1 cellular context compared by ENCODE assay signal in the genomic region with DNA sequence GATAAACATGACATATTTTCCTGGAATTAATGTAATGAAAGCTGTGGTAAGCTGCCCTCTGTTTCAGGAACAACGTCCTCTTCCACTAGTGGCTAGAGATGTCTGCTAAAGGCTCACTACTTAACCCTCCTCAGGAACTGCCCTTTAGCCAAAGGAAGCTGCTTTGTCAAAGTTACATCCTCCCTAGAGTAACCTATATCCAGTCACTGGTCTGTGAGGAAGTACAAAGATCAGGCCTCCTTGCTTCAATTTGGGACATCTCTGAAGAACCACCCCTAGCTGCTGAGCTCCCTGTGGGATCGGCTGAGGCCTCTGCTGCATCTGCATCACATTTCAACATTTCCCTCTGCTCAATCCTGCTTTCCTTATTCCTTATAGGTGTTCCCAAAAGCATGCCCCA.
TF ChIP-seq lines count a peak whose summit lies in the region.

No MANE protein-coding gene starts in this region.

TF ChIP-seq in K562, 482 proteins besides CTCF, POLR2A, EP300 and RAD21 (continued from another document):
- TF ChIP-seq, protein P1, sequence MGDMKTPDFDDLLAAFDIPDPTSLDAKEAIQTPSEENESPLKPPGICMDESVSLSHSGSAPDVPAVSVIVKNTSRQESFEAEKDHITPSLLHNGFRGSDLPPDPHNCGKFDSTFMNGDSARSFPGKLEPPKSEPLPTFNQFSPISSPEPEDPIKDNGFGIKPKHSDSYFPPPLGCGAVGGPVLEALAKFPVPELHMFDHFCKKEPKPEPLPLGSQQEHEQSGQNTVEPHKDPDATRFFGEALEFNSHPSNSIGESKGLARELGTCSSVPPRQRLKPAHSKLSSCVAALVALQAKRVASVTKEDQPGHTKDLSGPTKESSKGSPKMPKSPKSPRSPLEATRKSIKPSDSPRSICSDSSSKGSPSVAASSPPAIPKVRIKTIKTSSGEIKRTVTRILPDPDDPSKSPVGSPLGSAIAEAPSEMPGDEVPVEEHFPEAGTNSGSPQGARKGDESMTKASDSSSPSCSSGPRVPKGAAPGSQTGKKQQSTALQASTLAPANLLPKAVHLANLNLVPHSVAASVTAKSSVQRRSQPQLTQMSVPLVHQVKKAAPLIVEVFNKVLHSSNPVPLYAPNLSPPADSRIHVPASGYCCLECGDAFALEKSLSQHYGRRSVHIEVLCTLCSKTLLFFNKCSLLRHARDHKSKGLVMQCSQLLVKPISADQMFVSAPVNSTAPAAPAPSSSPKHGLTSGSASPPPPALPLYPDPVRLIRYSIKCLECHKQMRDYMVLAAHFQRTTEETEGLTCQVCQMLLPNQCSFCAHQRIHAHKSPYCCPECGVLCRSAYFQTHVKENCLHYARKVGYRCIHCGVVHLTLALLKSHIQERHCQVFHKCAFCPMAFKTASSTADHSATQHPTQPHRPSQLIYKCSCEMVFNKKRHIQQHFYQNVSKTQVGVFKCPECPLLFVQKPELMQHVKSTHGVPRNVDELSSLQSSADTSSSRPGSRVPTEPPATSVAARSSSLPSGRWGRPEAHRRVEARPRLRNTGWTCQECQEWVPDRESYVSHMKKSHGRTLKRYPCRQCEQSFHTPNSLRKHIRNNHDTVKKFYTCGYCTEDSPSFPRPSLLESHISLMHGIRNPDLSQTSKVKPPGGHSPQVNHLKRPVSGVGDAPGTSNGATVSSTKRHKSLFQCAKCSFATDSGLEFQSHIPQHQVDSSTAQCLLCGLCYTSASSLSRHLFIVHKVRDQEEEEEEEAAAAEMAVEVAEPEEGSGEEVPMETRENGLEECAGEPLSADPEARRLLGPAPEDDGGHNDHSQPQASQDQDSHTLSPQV (IDR thresholded peaks at IDR 0.05) = no peak
- TF ChIP-seq, protein P2, sequence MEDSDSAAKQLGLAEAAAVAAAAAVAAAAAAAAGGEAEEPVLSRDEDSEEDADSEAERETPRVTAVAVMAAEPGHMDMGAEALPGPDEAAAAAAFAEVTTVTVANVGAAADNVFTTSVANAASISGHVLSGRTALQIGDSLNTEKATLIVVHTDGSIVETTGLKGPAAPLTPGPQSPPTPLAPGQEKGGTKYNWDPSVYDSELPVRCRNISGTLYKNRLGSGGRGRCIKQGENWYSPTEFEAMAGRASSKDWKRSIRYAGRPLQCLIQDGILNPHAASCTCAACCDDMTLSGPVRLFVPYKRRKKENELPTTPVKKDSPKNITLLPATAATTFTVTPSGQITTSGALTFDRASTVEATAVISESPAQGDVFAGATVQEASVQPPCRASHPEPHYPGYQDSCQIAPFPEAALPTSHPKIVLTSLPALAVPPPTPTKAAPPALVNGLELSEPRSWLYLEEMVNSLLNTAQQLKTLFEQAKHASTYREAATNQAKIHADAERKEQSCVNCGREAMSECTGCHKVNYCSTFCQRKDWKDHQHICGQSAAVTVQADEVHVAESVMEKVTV (CRISPR knock-in tag; IDR thresholded peaks at IDR 0.05) = no peak
- no peak for TF ChIP-seq ZNF274 (IDR thresholded peaks at IDR 0.05; ENCODE audit: borderline replicate concordance, low read depth, low read length)
TF ChIP-seq in K562: peak in this region for 0.
